ENCODE assay signal across 9 cellular contexts in the genomic region with DNA sequence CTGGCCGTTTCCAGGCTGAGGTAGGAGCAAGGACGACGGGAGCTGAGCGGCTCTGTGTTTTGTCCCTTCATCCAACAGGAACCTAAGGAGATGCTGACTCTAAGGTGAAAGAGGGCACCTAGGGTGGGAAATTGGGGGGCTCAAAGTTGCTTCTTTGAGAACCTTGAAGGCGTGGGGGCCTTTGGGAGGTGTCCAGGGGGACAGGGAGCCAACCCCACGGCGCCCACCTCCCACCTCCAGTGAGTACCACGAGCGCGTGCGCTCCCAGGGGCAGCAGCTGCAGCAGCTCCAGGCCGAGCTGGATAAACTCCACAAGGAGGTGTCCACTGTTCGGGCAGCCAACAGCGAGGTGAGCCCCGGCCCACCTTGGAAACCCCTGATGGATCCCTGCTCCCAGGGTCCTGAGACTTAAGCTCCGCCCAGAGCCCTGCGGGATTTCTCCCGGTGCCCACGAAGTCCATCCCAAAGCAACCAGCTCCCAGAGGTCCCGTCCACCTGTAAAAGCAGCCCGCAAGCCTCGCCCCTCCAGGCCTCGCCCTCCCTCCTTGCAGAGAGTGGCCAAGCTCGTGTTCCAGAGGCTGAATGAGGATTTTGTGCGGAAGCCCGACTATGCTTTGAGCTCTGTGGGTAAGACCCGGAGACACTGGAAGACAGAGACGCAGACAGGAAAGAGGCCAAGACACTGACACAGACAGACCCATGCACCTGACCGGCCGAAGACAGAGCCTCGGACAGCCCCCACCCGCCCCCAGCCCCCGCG. TPM values are rescaled to one million over a fixed set of nuclear protein-coding genes. Genes with fewer than 3 reads are reported as not detected.
DNase-seq lines count a peak whose midpoint lies in the region; ATAC-seq and TF ChIP-seq lines count a peak whose summit lies in the region.
"Had no signal": no experiment of that assay in that cellular context is flagged by ENCODE, and none has a peak within 500 bp of the region (broad histone marks: within the 10 kb centered on the region; RNA-seq: fewer than 3 reads in every experiment).

No MANE protein-coding gene starts in this region.

- ATAC-seq in right lobe of liver (no peak), upper lobe of left lung (ENCODE audit: low FRiP score in 2 of 2) (no peak), GM18858 (IDR thresholded peaks at IDR 0.05; ENCODE audit: unreplicated experiment) (no peak)

- no peak for TF ChIP-seq POLR2A in right lobe of liver (IDR thresholded peaks at IDR 0.05)
- no peak for TF ChIP-seq POLR2A in upper lobe of left lung (IDR thresholded peaks at IDR 0.05)

- H3K4me1 ChIP-seq in right lobe of liver (peaks cover 0 to 32% (median 12%) of the 10 kb centered on the region in 4 donors), upper lobe of left lung (peaks cover 32 to 43% (median 37%) of the 10 kb centered on the region in 4 donors)

- H3K4me3 ChIP-seq in brain microvascular endothelial cell (ENCODE audit: low read depth, low read length): peak overlapping the region; percentile 61
- H3K4me3 ChIP-seq in right lobe of liver: peak overlapping the region; percentile 31 to 46 (median 44)
- H3K4me3 ChIP-seq in upper lobe of left lung: peak overlapping the region; percentile 30 to 64 (median 44)

- TF ChIP-seq CTCF in brain microvascular endothelial cell (IDR thresholded peaks at IDR 0.05; ENCODE audit: low read depth, low read length, missing control alignments) (no peak), right lobe of liver (IDR thresholded peaks at IDR 0.05) (no peak), upper lobe of left lung (IDR thresholded peaks at IDR 0.05) (no peak)

- TF ChIP-seq EP300 in upper lobe of left lung (IDR thresholded peaks at IDR 0.05): no peak

- no peaks in the 10 kb centered on the region for H3K27me3 ChIP-seq in brain microvascular endothelial cell (replicated peaks)
- H3K27me3 ChIP-seq in right lobe of liver: no peaks in the 10 kb centered on the region
- H3K27me3 ChIP-seq in upper lobe of left lung: no peaks in the 10 kb centered on the region

- H3K9me3 ChIP-seq in right lobe of liver: no peaks in the 10 kb centered on the region
- H3K9me3 ChIP-seq in upper lobe of left lung: no peaks in the 10 kb centered on the region

- in situ Hi-C loops in brain microvascular endothelial cell (cut with HindIII; ENCODE audit: low pct_ligation_motif_present, low sequenced_read_pairs): no loop called here

- H3K27ac ChIP-seq in brain microvascular endothelial cell (no peak overlapping the region), right lobe of liver (peak overlapping the region in 1 of 3 donors; percentile 51), upper lobe of left lung (peak overlapping the region in 3 of 4 donors; percentile 28 to 96 (median 38))
- H3K27ac ChIP-seq: C4-2B had no signal

- H3K36me3 ChIP-seq in brain microvascular endothelial cell (replicated peaks) (peaks cover 5% of the 10 kb centered on the region), right lobe of liver (no peaks in the 10 kb centered on the region), upper lobe of left lung (peaks cover 0 to 10% (median 0%) of the 10 kb centered on the region in 4 donors)

- intact Hi-C loops in right lobe of liver (cut with DNase I): no loop called here

- DNase-seq in NCI-H1105 treated with DMSO at 0.1 percent for 48 hours (lab: John Stamatoyannopoulos, UW): peak; percentile 32
- no peak for DNase-seq in NCI-H1105 (lab: John Stamatoyannopoulos, UW)
- DNase-seq in OCI-M1 (lab: John Stamatoyannopoulos, UW): peak; percentile 31
- DNase-seq in brain microvascular endothelial cell: peak; percentile 26
- peak in 2 of 3 donors; percentile 50 to 51 for DNase-seq in right lobe of liver
- DNase-seq in upper lobe of left lung: peak; percentile 40 to 74
- DNase-seq in kidney glomerular epithelial cell (lab: John Stamatoyannopoulos, UW): no peak

- 0% methylated on average over 1 of the region's 34 CpGs for WGBS in right lobe of liver (ENCODE audit: insufficient coverage, low coverage, low lambda C conversion rate, missing lambda C conversion rate)
- WGBS in upper lobe of left lung, 2 donors: 12 to 20% methylated on average over 24 to 27 of the region's 34 CpGs

RNA-seq across cellular contexts. Expression of gene SPAG4, which starts 2.9 kb away (rescaled TPM):
- 10 to 100 TPM in 1 of 6 experiments, 1 to 10 TPM in 5; 1.7 to 13.8 (median 3.6) TPM for total RNA-seq in right lobe of liver
- 10 to 100 TPM in 2 of 6 donors, 1 to 10 TPM in 4; 2.7 to 48.2 (median 4.8) TPM for total RNA-seq in upper lobe of left lung

RNA-seq across cellular contexts. Expression of gene CPNE1, which starts 46.1 kb away (rescaled TPM):
- 10 to 100 TPM; 35.5 to 72.0 (median 53.3) TPM for total RNA-seq in right lobe of liver
- total RNA-seq in upper lobe of left lung: 100 to 1,000 TPM in 5 of 6 donors, 10 to 100 TPM in 1; 48.8 to 210 (median 177) TPM

RNA-seq across cellular contexts. Expression of gene RBM12, which starts 46.1 kb away (rescaled TPM):
- 10 to 100 TPM; 13.3 to 32.8 (median 21.0) TPM for total RNA-seq in right lobe of liver
- total RNA-seq in upper lobe of left lung: 10 to 100 TPM; 14.1 to 64.9 (median 31.4) TPM

Comparison
In these comparisons a context has a peak if more than half of its experiments do, and no peak if none do; other contexts are left out.
1. DNase-seq: peak in NCI-H1105 treated with DMSO at 0.1 percent for 48 hours (single experiment), OCI-M1 (single experiment), brain microvascular endothelial cell (single experiment), right lobe of liver (2 of 3) and upper lobe of left lung (2 of 2); none in NCI-H1105 (single experiment) and kidney glomerular epithelial cell (single experiment).
2. Peak in every context shown above with its lines, with median percentiles within 50 percentile points of each other: H3K4me3 ChIP-seq.